16 cellular contexts compared by ENCODE assay signal in the genomic region with DNA sequence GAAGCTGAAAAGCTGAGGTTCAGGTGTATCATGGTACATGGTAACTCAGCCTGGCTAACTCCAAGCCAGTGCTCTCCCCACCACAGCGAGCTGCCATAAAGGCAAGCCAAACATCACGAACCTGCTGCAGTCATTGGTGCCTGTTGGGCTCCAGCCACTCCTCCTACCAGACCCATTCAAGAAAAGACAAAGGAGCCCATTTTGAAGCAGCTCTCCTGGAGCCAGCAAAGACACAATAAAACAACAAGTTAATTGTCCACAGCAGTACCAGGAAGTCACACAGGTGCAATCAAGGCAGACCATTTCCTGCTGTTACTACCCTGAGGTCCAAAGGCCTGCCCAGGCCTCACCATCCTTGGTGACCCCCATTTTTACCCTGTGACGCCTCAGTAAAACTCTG.
DNase-seq lines count a peak whose midpoint lies in the region; ATAC-seq and TF ChIP-seq lines count a peak whose summit lies in the region.
"Had no signal": no experiment of that assay in that cellular context is flagged by ENCODE, and none has a peak within 500 bp of the region (broad histone marks: within the 10 kb centered on the region; RNA-seq: fewer than 3 reads in every experiment).

No MANE protein-coding gene starts in this region.

- peak overlapping the region; percentile 64 for H3K27ac Mint-ChIP-seq in stimulated activated effector memory CD8-positive, alpha-beta T cell treated with anti-CD3 and anti-CD28 coated beads, Interleukin-12 subunit alpha, Interleukin-12 subunit beta, amount 100 ng/mL, for 72 hours

- H3K36me3 Mint-ChIP-seq in stimulated activated effector memory CD8-positive, alpha-beta T cell treated with anti-CD3 and anti-CD28 coated beads, Interleukin-12 subunit alpha, Interleukin-12 subunit beta, amount 100 ng/mL, for 72 hours, result no peaks in the 10 kb centered on the region

- WGBS in gastroesophageal sphincter (ENCODE audit: low coverage in 1 of 2), 2 donors, result 80 to 100% methylated on average over 1 of the region's 3 CpGs

- no peaks in the 10 kb centered on the region for H3K27me3 ChIP-seq in gastroesophageal sphincter
- H3K27me3 ChIP-seq: stomach had no signal

- H3K36me3 ChIP-seq in gastroesophageal sphincter, result no peaks in the 10 kb centered on the region
- H3K36me3 ChIP-seq: HAP-1 had no signal

- H3K27ac ChIP-seq in gastroesophageal sphincter, result no peak overlapping the region
- H3K27ac ChIP-seq: A549, KMS-11, SK-N-MC had no signal

- no peak for ATAC-seq in stimulated activated effector memory CD8-positive, alpha-beta T cell treated with anti-CD3 and anti-CD28 coated beads, Interleukin-12 subunit alpha, Interleukin-12 subunit beta, amount 100 ng/mL, for 72 hours
- ATAC-seq in gastroesophageal sphincter, result no peak
- ATAC-seq: A549; activated T-cell treated with anti-CD3 and anti-CD28 coated beads, Interleukin-2, amount 50 U/mL, for 4 hours; sciatic nerve had no signal

- H3K9me3 ChIP-seq in gastroesophageal sphincter, result peaks cover 0 to 10% (median 0%) of the 10 kb centered on the region in 3 donors
- H3K9me3 ChIP-seq: HAP-1, stomach had no signal

- peaks cover 5% of the 10 kb centered on the region for H3K9me3 Mint-ChIP-seq in stimulated activated effector memory CD8-positive, alpha-beta T cell treated with anti-CD3 and anti-CD28 coated beads, Interleukin-12 subunit alpha, Interleukin-12 subunit beta, amount 100 ng/mL, for 72 hours

- H3K4me1 ChIP-seq in gastroesophageal sphincter, result peaks cover 0 to 11% (median 0%) of the 10 kb centered on the region in 3 donors

- H3K4me3 Mint-ChIP-seq in stimulated activated effector memory CD8-positive, alpha-beta T cell treated with anti-CD3 and anti-CD28 coated beads, Interleukin-12 subunit alpha, Interleukin-12 subunit beta, amount 100 ng/mL, for 72 hours, result no peak overlapping the region
- H3K4me3 Mint-ChIP-seq: activated T-cell treated with anti-CD3 and anti-CD28 coated beads, Interleukin-2, amount 50 U/mL, for 4 hours had no signal

- TF ChIP-seq CTCF in gastroesophageal sphincter (IDR thresholded peaks at IDR 0.05), result no peak

- TF ChIP-seq EP300 in gastroesophageal sphincter (IDR thresholded peaks at IDR 0.05), result no peak

- H3K4me1 Mint-ChIP-seq in stimulated activated effector memory CD8-positive, alpha-beta T cell treated with anti-CD3 and anti-CD28 coated beads, Interleukin-12 subunit alpha, Interleukin-12 subunit beta, amount 100 ng/mL, for 72 hours, result peaks cover 53% of the 10 kb centered on the region

- DNase-seq in NCI-H748 (lab: John Stamatoyannopoulos, UW; ENCODE audit: unreplicated experiment) (peak; percentile 19), NCI-H748 treated with DMSO at 0.1 percent for 48 hours (lab: John Stamatoyannopoulos, UW) (no peak), NCI-H774 (lab: John Stamatoyannopoulos, UW) (peak; percentile 26), iPS-NIHi11 (ENCODE audit: low spot score) (peak; percentile 41), Kasumi-1 (lab: John Stamatoyannopoulos, UW) (no peak), AG08396 (ENCODE audit: low spot score) (no peak)
- DNase-seq in stimulated activated effector memory CD8-positive, alpha-beta T cell treated with anti-CD3 and anti-CD28 coated beads, Interleukin-12 subunit alpha, Interleukin-12 subunit beta, amount 100 ng/mL, for 72 hours (ENCODE audit: low spot score in 2 of 2), result no peak
- DNase-seq: activated T-cell treated with anti-CD3 and anti-CD28 coated beads, Interleukin-2, amount 50 U/mL, for 4 hours; NCI-H2029; stomach had no signal

- H3K4me3 ChIP-seq in gastroesophageal sphincter, result no peak overlapping the region
- H3K4me3 ChIP-seq: A549, HAP-1, SK-N-MC, stomach had no signal

- no peak for TF ChIP-seq POLR2A in gastroesophageal sphincter (IDR thresholded peaks at IDR 0.05)

Comparison
In these comparisons a context has a peak if more than half of its experiments do, and no peak if none do; other contexts are left out.
1. DNase-seq: peak in NCI-H748 (single experiment), NCI-H774 (single experiment) and iPS-NIHi11 (single experiment); none in NCI-H748 treated with DMSO at 0.1 percent for 48 hours (single experiment), stimulated activated effector memory CD8-positive, alpha-beta T cell treated with anti-CD3 and anti-CD28 coated beads, Interleukin-12 subunit alpha, Interleukin-12 subunit beta, amount 100 ng/mL, for 72 hours (0 of 2), Kasumi-1 (0 of 2) and AG08396 (single experiment).